ENCODE assay signal across 8 cellular contexts in genomic region chr13:50909605-50910482, GRCh38. TPM values are rescaled to one million over a fixed set of nuclear protein-coding genes. Genes with fewer than 3 reads are reported as not detected.
A peak's percentile ranks its signal among the peaks of the same experiment; 100 is the strongest.
DNase-seq lines count a peak whose midpoint lies in the region; ATAC-seq and TF ChIP-seq lines count a peak whose summit lies in the region.

A gene with protein sequence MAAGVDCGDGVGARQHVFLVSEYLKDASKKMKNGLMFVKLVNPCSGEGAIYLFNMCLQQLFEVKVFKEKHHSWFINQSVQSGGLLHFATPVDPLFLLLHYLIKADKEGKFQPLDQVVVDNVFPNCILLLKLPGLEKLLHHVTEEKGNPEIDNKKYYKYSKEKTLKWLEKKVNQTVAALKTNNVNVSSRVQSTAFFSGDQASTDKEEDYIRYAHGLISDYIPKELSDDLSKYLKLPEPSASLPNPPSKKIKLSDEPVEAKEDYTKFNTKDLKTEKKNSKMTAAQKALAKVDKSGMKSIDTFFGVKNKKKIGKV (plus strand): TSS chr13:50909791. CDS start chr13:50910077, 286 bp downstream.

- no peaks in the 10 kb centered on the region for H3K36me3 ChIP-seq in endodermal cell (ENCODE audit: control insufficient read depth, insufficient read depth, low read length)

- peak within 1 kb of the TSS; percentile 74 for H3K9ac ChIP-seq in endodermal cell (ENCODE audit: extremely low read depth, low read length, poor library complexity, severe bottlenecking)

- no peaks in the 10 kb centered on the region for H3K27me3 ChIP-seq in endodermal cell (ENCODE audit: control insufficient read depth, insufficient read depth, low read length, poor library complexity, severe bottlenecking)

- no peaks in the 10 kb centered on the region for H3K9me3 ChIP-seq in endodermal cell (ENCODE audit: control insufficient read depth, low read length)

- no peak within 1 kb of the TSS for H3K27ac ChIP-seq in endodermal cell (ENCODE audit: low read depth, low read length)

- ATAC-seq in GM19324 (IDR thresholded peaks at IDR 0.05; ENCODE audit: low FRiP score, unreplicated experiment), result peak; percentile 75
- peak; percentile 58 for ATAC-seq in HG03457 (IDR thresholded peaks at IDR 0.05; ENCODE audit: unreplicated experiment)
- ATAC-seq in activated CD8-positive, alpha-beta memory T cell treated with anti-CD3 and anti-CD28 coated beads, Interleukin-2, amount 10 ng/mL, durations not matched to agents 7 days and 5 days, result peak; percentile 76

- CTCF ChIA-PET in activated CD8-positive, alpha-beta memory T cell treated with anti-CD3 and anti-CD28 coated beads, Interleukin-2, amount 10 ng/mL, durations not matched to agents 7 days and 5 days (lab: Charles Lee), result interaction anchor here (0.6 to 8.8 kb wide), 4 partner anchors 15 to 825 kb away, joined by 3 to 135 read pairs (median 4); no protein-coding TSS in a partner anchor

- H3K27ac Mint-ChIP-seq in CD14-positive monocyte, result peak within 1 kb of the TSS; percentile 92 to 98 (median 97)
- peak within 1 kb of the TSS; percentile 100 for H3K27ac Mint-ChIP-seq in activated CD8-positive, alpha-beta memory T cell treated with anti-CD3 and anti-CD28 coated beads, Interleukin-2, amount 10 ng/mL, durations not matched to agents 7 days and 5 days
- H3K27ac Mint-ChIP-seq in endodermal cell, result peak within 1 kb of the TSS; percentile 86

- H3K4me1 ChIP-seq in endodermal cell (ENCODE audit: control insufficient read depth, insufficient read depth, low read length), result peaks cover 21% of the 10 kb centered on the region

- intact Hi-C loops in CD14-positive monocyte (cut with micrococcal nuclease), result loop anchor here (5.0 to 10.0 kb wide), 6 partner anchors 195 to 933 kb away; partner anchors contain the start of gene TRIM13 (in 1 of the 2)

- 1% methylated on average over 22 to 107 of the region's 107 CpGs for WGBS in endodermal cell (ENCODE audit: insufficient coverage in 1 of 2, insufficient read length in 1 of 2), 2 experiments

- peak within 1 kb of the TSS; percentile 87 to 96 for H3K4me3 Mint-ChIP-seq in CD14-positive monocyte
- peak within 1 kb of the TSS; percentile 99 for H3K4me3 Mint-ChIP-seq in activated CD8-positive, alpha-beta memory T cell treated with anti-CD3 and anti-CD28 coated beads, Interleukin-2, amount 10 ng/mL, durations not matched to agents 7 days and 5 days
- H3K4me3 Mint-ChIP-seq in endodermal cell, result peak within 1 kb of the TSS; percentile 77

- H3K27me3 Mint-ChIP-seq in CD14-positive monocyte (ENCODE audit: low read depth in 3 of 3) (peaks cover 0 to 2% (median 0%) of the 10 kb centered on the region in 3 donors), endodermal cell (ENCODE audit: insufficient read depth) (no peaks in the 10 kb centered on the region)
- no peaks in the 10 kb centered on the region for H3K27me3 Mint-ChIP-seq in activated CD8-positive, alpha-beta memory T cell treated with anti-CD3 and anti-CD28 coated beads, Interleukin-2, amount 10 ng/mL, durations not matched to agents 7 days and 5 days

- H3K36me3 Mint-ChIP-seq in CD14-positive monocyte (peaks cover 0 to 2% of the 10 kb centered on the region in 2 donors), endodermal cell (ENCODE audit: low read depth) (no peaks in the 10 kb centered on the region)
- H3K36me3 Mint-ChIP-seq in activated CD8-positive, alpha-beta memory T cell treated with anti-CD3 and anti-CD28 coated beads, Interleukin-2, amount 10 ng/mL, durations not matched to agents 7 days and 5 days, result peaks cover 16% of the 10 kb centered on the region

- H3K4me1 Mint-ChIP-seq in CD14-positive monocyte (peaks cover 35% of the 10 kb centered on the region), endodermal cell (peaks cover 29% of the 10 kb centered on the region)
- peaks cover 44% of the 10 kb centered on the region for H3K4me1 Mint-ChIP-seq in activated CD8-positive, alpha-beta memory T cell treated with anti-CD3 and anti-CD28 coated beads, Interleukin-2, amount 10 ng/mL, durations not matched to agents 7 days and 5 days

- H3K4me3 ChIP-seq in endodermal cell (ENCODE audit: low read length), result peak within 1 kb of the TSS; percentile 81

- H3K9me3 Mint-ChIP-seq in CD14-positive monocyte (no peaks in the 10 kb centered on the region), endodermal cell (no peaks in the 10 kb centered on the region)
- H3K9me3 Mint-ChIP-seq in activated CD8-positive, alpha-beta memory T cell treated with anti-CD3 and anti-CD28 coated beads, Interleukin-2, amount 10 ng/mL, durations not matched to agents 7 days and 5 days (ENCODE audit: low read depth), result no peaks in the 10 kb centered on the region

- DNase-seq in CD14-positive monocyte (ENCODE audit: low spot score) (peak; percentile 69), NOMO-1 (lab: John Stamatoyannopoulos, UW; ENCODE audit: unreplicated experiment in 2 of 2) (peak; percentile 60 to 80), endodermal cell (peak; percentile 89), midbrain (lab: John Stamatoyannopoulos, UW) (peak; percentile 50)
- DNase-seq in activated CD8-positive, alpha-beta memory T cell treated with anti-CD3 and anti-CD28 coated beads, Interleukin-2, amount 10 ng/mL, durations not matched to agents 7 days and 5 days, result peak; percentile 79
- DNase-seq in stimulated activated CD8-positive, alpha-beta memory T cell treated with anti-CD3 and anti-CD28 coated beads, Interleukin-2, amount 100 ng/mL, for 48 hours (ENCODE audit: low read depth in 2 of 2), result peak; percentile 55 to 59

- TF ChIP-seq CTCF in CD14-positive monocyte (IDR thresholded peaks at IDR 0.05) (no peak), endodermal cell (conservative IDR thresholded peaks at IDR 0.05) (peak; percentile 21)

RNA-seq across cellular contexts. Expression of the gene that starts here (rescaled TPM):
- 10 to 100 TPM; 65.9 to 71.5 TPM for polyA plus RNA-seq in CD14-positive monocyte
- 100 to 1,000 TPM; 108 to 126 TPM for total RNA-seq in activated CD8-positive, alpha-beta memory T cell treated with anti-CD3 and anti-CD28 coated beads, Interleukin-2, amount 10 ng/mL, durations not matched to agents 7 days and 5 days
- 10 to 100 TPM; 37.7 to 44.1 TPM for total RNA-seq in endodermal cell
- 29.4 TPM for polyA plus RNA-seq in endodermal cell (2013, experiment 1 of 2)
- polyA plus RNA-seq in endodermal cell (2013, experiment 2 of 2), result 23.8 TPM
